In the genomic region with DNA sequence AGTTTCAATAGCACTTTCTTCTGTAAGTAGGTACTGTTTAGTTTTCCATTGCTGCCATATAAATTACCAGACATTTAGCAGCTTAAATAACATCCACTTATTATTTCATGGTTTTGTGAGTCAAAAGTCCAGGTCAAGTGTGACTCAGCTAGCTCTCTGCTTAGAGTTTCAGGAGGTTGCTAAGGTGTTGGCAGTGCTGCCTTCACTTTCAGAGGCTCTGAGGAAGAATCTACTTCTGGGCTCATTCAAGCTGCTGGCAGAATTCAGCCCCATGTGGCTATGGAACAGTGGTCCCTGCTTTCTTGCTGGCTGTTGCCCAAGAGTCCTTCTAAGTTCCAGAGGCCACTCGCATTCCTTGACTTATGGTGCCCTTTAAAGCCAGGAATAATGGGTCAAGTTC, we compare ENCODE assay signal across 11 cellular contexts. TPM values are rescaled to one million over a fixed set of nuclear protein-coding genes. Genes with fewer than 3 reads are reported as not detected.
DNase-seq lines count a peak whose midpoint lies in the region; ATAC-seq, FAIRE-seq and TF ChIP-seq lines count a peak whose summit lies in the region.
"Had no signal": no experiment of that assay in that cellular context is flagged by ENCODE, and none has a peak within 500 bp of the region (broad histone marks: within the 10 kb centered on the region; RNA-seq: fewer than 3 reads in every experiment).

No MANE protein-coding gene starts in this region.

- no peaks in the 10 kb centered on the region for H3K36me3 ChIP-seq in H1 (ENCODE audit: control insufficient read depth in 2 of 4, insufficient read depth in 4 of 4, low read length in 3 of 4)

- peaks cover 2% of the 10 kb centered on the region; the same call in 1 of the 2 replicates for H3K23me2 ChIP-seq in H1 (ENCODE audit: low read depth, low read length)

- no peak overlapping the region for H2BK20ac ChIP-seq in H1 (ENCODE audit: low read length)

- no peak overlapping the region for H3K27ac ChIP-seq in H1 (ENCODE audit: low read depth, low read length)

- H3K23ac ChIP-seq in H1 (ENCODE audit: insufficient read length): no peak overlapping the region

- no peaks in the 10 kb centered on the region for H3K27me3 ChIP-seq in H1 (replicated peaks in 1 of 4; ENCODE audit: control insufficient read depth in 3 of 4, extremely low read depth in 1 of 4, insufficient read depth in 3 of 4, low read length in 3 of 4)

- H2AK5ac ChIP-seq in H1 (ENCODE audit: low read depth, low read length): no peak overlapping the region

- no peak for TF ChIP-seq RAD21 in H1 (IDR thresholded peaks at IDR 0.05 in 1 of 2, conservative IDR thresholded peaks at IDR 0.05 in 1 of 2; ENCODE audit: low read depth in 2 of 2, low read length in 2 of 2)

- no peak overlapping the region for H2BK15ac ChIP-seq in H1 (ENCODE audit: low read length)

- CTCF ChIA-PET in H1 (lab: Charles Lee; ENCODE audit: partially characterized antibody): no interaction called here

- WGBS in H1 (ENCODE audit: extremely low coverage in 1 of 2, insufficient coverage in 1 of 2, insufficient read length in 1 of 2, insufficient replicate concordance in 2 of 2, low coverage in 1 of 2, low lambda C conversion rate in 2 of 2, missing lambda C conversion rate in 1 of 2), 2 experiments: 79% methylated on average over 1 of the region's 1 CpG; no CpG with 5 or more reads in 1 of the 2 experiments

- no peak for TF ChIP-seq POLR2A in H1 (IDR thresholded peaks at IDR 0.05; ENCODE audit: control extremely low read depth in 1 of 2, low read depth in 2 of 2, low read length in 2 of 2)

- ATAC-seq in HG03039 (IDR thresholded peaks at IDR 0.05; ENCODE audit: unreplicated experiment): no peak

- H3K4me3 ChIP-seq in H1 (ENCODE audit: extremely low read depth in 1 of 4, insufficient read depth in 2 of 4, low read depth in 3 of 4, low read length in 4 of 4): no peak overlapping the region
- H3K4me3 ChIP-seq: lung had no signal

- no peaks in the 10 kb centered on the region for H3K79me1 ChIP-seq in H1 (ENCODE audit: low read depth, low read length)

- H3K9me3 Mint-ChIP-seq in nephron progenitor cell: no peaks in the 10 kb centered on the region

- POLR2A ChIA-PET in H1 (lab: Charles Lee; ENCODE audit: partially characterized antibody): no interaction called here

- H3K36me3 Mint-ChIP-seq in nephron progenitor cell (ENCODE audit: low read depth): peaks cover 9% of the 10 kb centered on the region

- H2BK120ac ChIP-seq in H1 (replicated peaks; ENCODE audit: low read depth, low read length): no peak overlapping the region

- no peak overlapping the region for H2BK12ac ChIP-seq in H1 (ENCODE audit: low read depth, low read length)

- no peaks in the 10 kb centered on the region for H4K20me1 ChIP-seq in H1 (replicated peaks in 1 of 2; ENCODE audit: control insufficient read depth in 1 of 2, insufficient read depth in 2 of 2, low read length in 2 of 2)

- peak; percentile 63 for FAIRE-seq in GM19239 (lab: Jason Lieb, UNC)
- FAIRE-seq in H1 (lab: Jason Lieb, UNC): no peak
- FAIRE-seq in HTR-8/SVneo (lab: Jason Lieb, UNC): no peak

- H3K56ac ChIP-seq in H1 (replicated peaks; ENCODE audit: insufficient read length, low read depth, low read length): no peak overlapping the region

- DNase-seq in GM19239 (ENCODE audit: insufficient read length, low spot score): no peak
- peak; percentile 10 for DNase-seq in HT-29 (ENCODE audit: low spot score)
- DNase-seq in H1 (ENCODE audit: low read depth in 1 of 2, low spot score in 2 of 2): no peak
- peak; percentile 91 for DNase-seq in renal cortical epithelial cell (ENCODE audit: low read depth)
- DNase-seq in nephron progenitor cell: no peak
- DNase-seq in HTR-8/SVneo (ENCODE audit: insufficient read length, low spot score): no peak
- DNase-seq: activated gamma-delta T cell treated with Interleukin-2 at 50 U/mL for 16 hours, GDM1, retina had no signal

- no peaks in the 10 kb centered on the region for H3K4me1 Mint-ChIP-seq in nephron progenitor cell

- no peak overlapping the region for H4K91ac ChIP-seq in H1 (replicated peaks; ENCODE audit: insufficient read length, low read length)

- no peak overlapping the region for H2AFZ ChIP-seq in H1 (ENCODE audit: low read length)

- H3K18ac ChIP-seq in H1 (ENCODE audit: extremely low read depth, low read length): no peak overlapping the region

- H3K79me2 ChIP-seq in H1 (ENCODE audit: control insufficient read depth in 1 of 2, insufficient read depth in 2 of 2, low read length in 2 of 2): no peaks in the 10 kb centered on the region

- H2BK5ac ChIP-seq in H1 (ENCODE audit: low read depth, low read length): no peak overlapping the region

- no peak overlapping the region for H3K4ac ChIP-seq in H1 (replicated peaks; ENCODE audit: insufficient read length, low read depth, low read length)

- H3K4me2 ChIP-seq in H1 (ENCODE audit: insufficient read depth in 1 of 2, low read depth in 2 of 2, low read length in 2 of 2): no peak overlapping the region

- no peak overlapping the region for H3K4me3 Mint-ChIP-seq in nephron progenitor cell

- H4K5ac ChIP-seq in H1 (ENCODE audit: insufficient read length, low read depth, low read length): no peak overlapping the region

- TF ChIP-seq CTCF in H1 (IDR thresholded peaks at IDR 0.05; ENCODE audit: control extremely low read depth in 1 of 3, insufficient read depth in 1 of 3, low read depth in 1 of 3, low read length in 3 of 3) (no peak), nephron progenitor cell (IDR thresholded peaks at IDR 0.05) (no peak)

- H3K14ac ChIP-seq in H1 (ENCODE audit: insufficient read length): no peak overlapping the region

- H3K9me3 ChIP-seq in H1 (ENCODE audit: insufficient read depth in 2 of 2, low read depth in 1 of 2, low read length in 1 of 2): no peaks in the 10 kb centered on the region

- H3K27ac Mint-ChIP-seq in nephron progenitor cell: no peak overlapping the region

- no peak overlapping the region for H4K8ac ChIP-seq in H1 (ENCODE audit: extremely low read depth, insufficient read depth, low read length)

- H3K9ac ChIP-seq in H1 (replicated peaks in 1 of 4; ENCODE audit: extremely low read depth in 1 of 4, low read depth in 3 of 4, low read length in 3 of 4): no peak overlapping the region

- H3K27me3 Mint-ChIP-seq in nephron progenitor cell (ENCODE audit: low read depth, poor library complexity): no peaks in the 10 kb centered on the region

- peaks cover 0 to 3% (median under 1%) of the 10 kb centered on the region in 4 experiments; a peak in 2 of 7 replicates for H3K4me1 ChIP-seq in H1 (replicated peaks in 1 of 4; ENCODE audit: control insufficient read depth in 3 of 4, insufficient read depth in 4 of 4, low read length in 3 of 4)

- TF ChIP-seq EP300 in H1 (IDR thresholded peaks at IDR 0.05; ENCODE audit: borderline replicate concordance in 1 of 2, low read depth in 2 of 2, low read length in 2 of 2): no peak

TF ChIP-seq in H1, 55 proteins besides CTCF, POLR2A, EP300 and RAD21:
- TF ChIP-seq ATF2 (IDR thresholded peaks at IDR 0.05; ENCODE audit: low read length) (no peak), EZH2 (IDR thresholded peaks at IDR 0.05; ENCODE audit: low read depth, low read length, severe bottlenecking) (no peak), CBX8 (IDR thresholded peaks at IDR 0.05; ENCODE audit: borderline replicate concordance, low read depth, low read length) (no peak), NANOG (IDR thresholded peaks at IDR 0.05; ENCODE audit: insufficient read depth, low read depth, low read length, poor library complexity, severe bottlenecking) (no peak), CTBP2 (IDR thresholded peaks at IDR 0.05; ENCODE audit: borderline replicate concordance, insufficient read depth, insufficient read length, low read length) (no peak), HDAC6 (IDR thresholded peaks at IDR 0.05; ENCODE audit: low read depth, low read length) (no peak), POLR2AphosphoS5 (IDR thresholded peaks at IDR 0.05; ENCODE audit: low read depth, low read length) (no peak), CEBPB (IDR thresholded peaks at IDR 0.05; ENCODE audit: low read depth, low read length) (peak; percentile 47; the same call in 1 of the 2 replicates)
- TF ChIP-seq, protein P1, sequence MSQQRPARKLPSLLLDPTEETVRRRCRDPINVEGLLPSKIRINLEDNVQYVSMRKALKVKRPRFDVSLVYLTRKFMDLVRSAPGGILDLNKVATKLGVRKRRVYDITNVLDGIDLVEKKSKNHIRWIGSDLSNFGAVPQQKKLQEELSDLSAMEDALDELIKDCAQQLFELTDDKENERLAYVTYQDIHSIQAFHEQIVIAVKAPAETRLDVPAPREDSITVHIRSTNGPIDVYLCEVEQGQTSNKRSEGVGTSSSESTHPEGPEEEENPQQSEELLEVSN (IDR thresholded peaks at IDR 0.05): no peak

RNA-seq across cellular contexts. Expression of gene CFAP44, which starts 4.5 kb away (rescaled TPM):
- 4.7 and 8.9 TPM in 2 replicates for total RNA-seq in HT-29 (2014; rRNA removed; shearing (Covaris generic))
- 0.60 and 0.82 TPM in 2 replicates for total RNA-seq in H1 (2021; fragmentation: NEBNext Ultra II Directional; extraction: Animal tissue kit (Norgen Biotek cat#: 25700))
- 0.35 and 0.45 TPM in 2 replicates for polyA plus RNA-seq in H1 (2011; rRNA removed)
- polyA plus RNA-seq in H1 (2011; cell fraction: cytosol; rRNA removed): 0.30 TPM
- 1.1 TPM for polyA plus RNA-seq in H1 (2011; cell fraction: nucleus; rRNA removed)
- 0.24 to 0.79 TPM (median 0.41 TPM) in 4 replicates for polyA plus RNA-seq in H1 (2012, experiment 1 of 2)
- polyA plus RNA-seq in H1 (2012, experiment 2 of 2): 0.03 TPM
- polyA plus RNA-seq in H1 (2013, experiment 1 of 2): 1.1 TPM
- 0.50 TPM for polyA plus RNA-seq in H1 (2013, experiment 2 of 2)
- polyA minus RNA-seq in H1 (2011; rRNA and poly(A)+ RNA removed): 0.20 and 0.35 TPM in 2 replicates
- polyA minus RNA-seq in H1 (2011; cell fraction: cytosol; rRNA and poly(A)+ RNA removed): 0.81 TPM
- 5.2 TPM for polyA minus RNA-seq in H1 (2011; cell fraction: nucleus; rRNA and poly(A)+ RNA removed)
- under 0.01 and 16.4 TPM in 2 replicates for total RNA-seq in renal cortical epithelial cell

Comparison
In these comparisons a context has a peak if more than half of its experiments do, and no peak if none do; other contexts are left out.
1. DNase-seq: peak in HT-29 (single experiment) and renal cortical epithelial cell (single experiment); none in GM19239 (single experiment), H1 (0 of 2), nephron progenitor cell (single experiment) and HTR-8/SVneo (single experiment).